Comparison of ENCODE assay signal across 8 cellular contexts in the genomic region with DNA sequence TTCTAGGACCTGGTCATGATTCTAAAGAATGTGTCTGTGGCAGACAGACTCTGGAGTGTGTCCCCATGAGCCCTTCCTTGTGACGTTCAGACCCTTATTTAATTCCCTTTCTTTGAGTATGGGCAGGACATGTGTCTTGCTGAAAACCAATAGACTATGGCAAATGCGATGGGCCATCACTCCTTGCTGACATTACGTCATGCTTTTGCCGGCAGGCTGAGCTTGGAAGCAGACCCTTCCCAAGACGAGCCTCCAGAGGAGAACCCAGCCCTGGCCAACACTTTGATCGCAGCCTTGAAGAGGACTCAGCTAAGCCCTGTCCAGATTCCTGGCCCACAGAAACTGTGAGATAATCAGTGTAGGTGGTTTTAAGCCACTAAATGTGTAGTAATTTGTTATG. TPM values are rescaled to one million over a fixed set of nuclear protein-coding genes. Genes with fewer than 3 reads are reported as not detected.
"Had no signal": no experiment of that assay in that cellular context is flagged by ENCODE, and none has a peak within 500 bp of the region (broad histone marks: within the 10 kb centered on the region; RNA-seq: fewer than 3 reads in every experiment).

No MANE protein-coding gene starts in this region.

- ATAC-seq: GM23338 had no signal

- FAIRE-seq: H1, H54, HTR-8/SVneo had no signal

- H2AFZ ChIP-seq: GM23338 had no signal

- H3K4me1 Mint-ChIP-seq: GM23338, H9 had no signal

- H3K27ac Mint-ChIP-seq: GM23338, IgD-negative memory B cell had no signal

- H3K4me2 ChIP-seq: GM23338 had no signal

- DNase-seq: H9, HCEC 1CT had no signal

- H3K4me3 ChIP-seq: GM23338 had no signal

- H3K4me3 Mint-ChIP-seq: GM23338, H9, IgD-negative memory B cell had no signal

- H3K27me3 Mint-ChIP-seq: IgD-negative memory B cell had no signal

- H3K9me3 Mint-ChIP-seq: GM23338, H9, IgD-negative memory B cell had no signal

RNA-seq across cellular contexts. Expression of a gene that starts 18.4 kb away (rescaled TPM):
- total RNA-seq: H9, HT-29 had no signal
- polyA plus RNA-seq: IgD-negative memory B cell had no signal
